In the genomic region with DNA sequence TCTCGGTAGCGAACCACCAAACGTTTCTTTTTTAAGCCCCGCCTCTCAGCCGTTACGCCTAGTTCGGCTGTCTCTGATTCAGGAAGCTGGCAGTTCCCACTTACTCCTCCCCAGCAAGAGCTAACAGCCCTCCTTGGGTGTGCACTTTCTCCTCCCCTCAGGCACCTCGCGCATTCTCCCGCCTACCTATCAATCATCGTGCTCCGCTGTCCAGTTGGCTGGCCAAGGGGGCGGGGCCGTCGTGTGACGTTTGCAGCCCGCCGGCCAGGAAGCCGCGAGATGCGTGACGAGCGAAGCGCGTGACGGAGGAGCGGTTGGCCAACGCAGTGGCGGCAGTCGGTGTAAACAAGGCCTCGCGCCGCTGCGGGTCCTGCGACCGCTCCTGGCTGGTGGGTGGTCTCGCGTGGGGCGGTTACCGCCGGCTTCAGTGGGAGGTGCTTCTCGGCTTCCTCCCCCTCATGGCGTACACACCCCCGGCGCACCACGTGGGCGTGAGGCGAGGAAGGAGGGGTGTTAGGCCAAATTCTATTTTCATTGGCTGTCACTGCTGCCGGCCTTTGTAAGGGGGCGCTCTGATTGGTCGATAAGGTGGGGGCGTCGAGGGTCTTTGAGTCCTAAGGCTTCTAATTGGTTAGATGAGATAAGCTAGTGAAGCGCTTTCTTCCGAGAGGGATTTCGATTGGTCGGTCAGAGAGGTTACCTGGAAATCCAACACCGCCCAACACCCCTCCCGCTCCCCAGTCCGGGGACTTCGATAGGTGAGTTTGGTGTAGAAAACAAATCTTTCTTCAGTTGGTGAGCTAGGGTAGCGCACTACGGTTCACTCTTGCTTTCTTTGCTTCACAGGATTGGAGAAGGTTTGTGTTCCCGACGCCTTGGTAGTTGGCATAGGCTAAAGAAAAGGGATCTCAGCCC, we compare ENCODE assay signal across 8 cellular contexts.
DNase-seq lines count a peak whose midpoint lies in the region; ATAC-seq, FAIRE-seq and TF ChIP-seq lines count a peak whose summit lies in the region.

A gene (plus strand): TSS at position 242 of the 915 bp plus-strand sequence. CDS start 818 bp downstream, outside the sequence.
A gene (minus strand): TSS at position 414 of the 915 bp plus-strand sequence. CDS start 32,101 bp downstream, outside the sequence.

- no peak for TF ChIP-seq CTCF in AG10803 (conservative IDR thresholded peaks at IDR 0.05; ENCODE audit: low read length)

- FAIRE-seq in islet of Langerhans (lab: Jason Lieb, UNC) = peak; percentile 90

- ATAC-seq in GM19043 (IDR thresholded peaks at IDR 0.05; ENCODE audit: low read depth, unreplicated experiment) (peak; percentile 81), HG03354 (IDR thresholded peaks at IDR 0.05; ENCODE audit: poor library complexity, severe bottlenecking, unreplicated experiment) (peak; percentile 86)
- ATAC-seq in activated CD4-positive, CD25-positive, alpha-beta regulatory T cell treated with anti-CD3 and anti-CD28 coated beads, Interleukin-2, amount 50 U/mL, for 24 hours = peak; percentile 89

- DNase-seq in AG10803 (ENCODE audit: low read depth) (peak; percentile 100), NCI-H446 (lab: John Stamatoyannopoulos, UW) (peak; percentile 99), cerebellar cortex (ENCODE audit: low spot score) (peak; percentile 100)
- peak; percentile 95 to 97 for DNase-seq in stimulated activated CD4-positive, alpha-beta T cell treated with anti-CD3 and anti-CD28 coated beads, Interleukin-12 subunit alpha, Interleukin-12 subunit beta, amount 100 ng/mL, for 24 hours (ENCODE audit: low read depth in 2 of 2)

- peak within 1 kb of the TSS; percentile 90 for H3K4me3 ChIP-seq in AG10803 (ENCODE audit: low read length)

Comparison
In these comparisons a context has a peak if more than half of its experiments do, and no peak if none do; other contexts are left out.
1. Peak in every context shown above with its lines: DNase-seq, ATAC-seq and H3K4me3 ChIP-seq.